In the genomic region with DNA sequence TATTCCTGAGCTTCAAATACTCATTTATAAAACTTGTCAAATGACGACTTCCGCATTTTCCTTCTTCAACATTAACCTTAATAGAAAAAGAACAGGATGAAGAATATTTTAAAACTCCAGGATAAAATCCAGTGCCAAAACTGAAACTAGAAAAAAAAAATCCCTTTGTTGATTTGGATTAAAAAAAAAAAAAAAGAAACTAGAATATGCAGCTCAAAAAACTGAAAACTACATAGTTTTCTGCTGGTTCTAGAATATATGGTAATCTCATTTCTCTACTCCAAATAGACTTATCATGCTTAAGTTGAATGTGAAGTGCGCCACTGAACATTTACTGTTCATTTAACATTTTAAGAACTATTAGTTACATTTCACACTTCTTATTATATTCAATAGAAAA, we compare ENCODE assay signal across 1 cellular context.
TF ChIP-seq lines count a peak whose summit lies in the region.

No MANE protein-coding gene starts in this region.

TF ChIP-seq in HEK293, 187 proteins besides CTCF, POLR2A, EP300 and RAD21 (continued from another document):
- TF ChIP-seq, protein P1, sequence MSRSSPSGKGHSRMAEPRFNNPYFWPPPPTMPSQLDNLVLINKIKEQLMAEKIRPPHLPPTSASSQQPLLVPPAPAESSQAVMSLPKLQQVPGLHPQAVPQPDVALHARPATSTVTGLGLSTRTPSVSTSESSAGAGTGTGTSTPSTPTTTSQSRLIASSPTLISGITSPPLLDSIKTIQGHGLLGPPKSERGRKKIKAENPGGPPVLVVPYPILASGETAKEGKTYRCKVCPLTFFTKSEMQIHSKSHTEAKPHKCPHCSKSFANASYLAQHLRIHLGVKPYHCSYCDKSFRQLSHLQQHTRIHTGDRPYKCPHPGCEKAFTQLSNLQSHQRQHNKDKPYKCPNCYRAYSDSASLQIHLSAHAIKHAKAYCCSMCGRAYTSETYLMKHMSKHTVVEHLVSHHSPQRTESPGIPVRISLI (tag by site-specific recombination; IDR thresholded peaks at IDR 0.05) = peak; percentile 79
TF ChIP-seq in HEK293: peak in this region for 2.
